Comparison of ENCODE assay signal across 24 cellular contexts in genomic region chr3:16589120-16589519, GRCh38. TPM values are rescaled to one million over a fixed set of nuclear protein-coding genes. Genes with fewer than 3 reads are reported as not detected.
A peak's percentile ranks its signal among the peaks of the same experiment; 100 is the strongest.
DNase-seq lines count a peak whose midpoint lies in the region; ATAC-seq, FAIRE-seq and TF ChIP-seq lines count a peak whose summit lies in the region.
"Had no signal": no experiment of that assay in that cellular context is flagged by ENCODE, and none has a peak within 500 bp of the region (broad histone marks: within the 10 kb centered on the region; RNA-seq: fewer than 3 reads in every experiment).

No MANE protein-coding gene starts in this region.

- in situ Hi-C loops in GM12878 (cut with MboI): no loop called here

- TF ChIP-seq POLR2A in GM12891 (IDR thresholded peaks at IDR 0.05; ENCODE audit: low read depth, low read length) (no peak), GM12878 (IDR thresholded peaks at IDR 0.05; ENCODE audit: low read depth, low read length) (no peak)

- H3K9ac ChIP-seq in OCI-LY3 (ENCODE audit: low read length) (peak overlapping the region; percentile 6; the same call in 1 of the 2 replicates), GM12878 (ENCODE audit: control insufficient read depth, insufficient read depth, low read length) (no peak overlapping the region)
- H3K9ac ChIP-seq: BLaER1 treated with 17β-estradiol and CSF1 and Interleukin-3, amounts not matched to agents 10 nM and 100 nM had no signal

- BruUV-seq in GM12878 (replicated peaks; lab: Mats Ljungman, UMichigan) (no TSS peak), Caco-2 (replicated peaks; lab: Mats Ljungman, UMichigan) (no TSS peak)

- WGBS in GM12878 (ENCODE audit: insufficient coverage, insufficient replicate concordance, low lambda C conversion rate, missing lambda C conversion rate): 35% methylated on average over 1 of the region's 1 CpG

- SMC1A ChIA-PET in GM12878 (lab: Charles Lee; ENCODE audit: uncharacterized antibody, unreplicated experiment): interaction anchor here (0.7 to 3.9 kb wide), 3 partner anchors 12 to 660 kb away, joined by 3 to 15 read pairs (median 4); no protein-coding TSS in a partner anchor

- H4K20me1 ChIP-seq in OCI-LY3 (ENCODE audit: insufficient read depth, low read length): no peaks in the 10 kb centered on the region
- no peaks in the 10 kb centered on the region for H4K20me1 ChIP-seq in GM12878 (ENCODE audit: control insufficient read depth, insufficient read depth)
- H4K20me1 ChIP-seq: BLaER1 treated with 17β-estradiol and CSF1 and Interleukin-3, amounts not matched to agents 10 nM and 100 nM had no signal

- H3K4me1 ChIP-seq in OCI-LY3 (ENCODE audit: low read length): peaks cover 40% of the 10 kb centered on the region
- H3K4me1 ChIP-seq in GM12878 (ENCODE audit: control insufficient read depth, insufficient read depth, low read length): peaks cover 11% of the 10 kb centered on the region
- H3K4me1 ChIP-seq in Caco-2: no peaks in the 10 kb centered on the region
- H3K4me1 ChIP-seq: A549; BE2C; BLaER1 treated with 17β-estradiol and CSF1 and Interleukin-3, amounts not matched to agents 10 nM and 100 nM had no signal

- DNase-seq in GM12891 (ENCODE audit: insufficient read length, low spot score) (no peak), GM12878 (ENCODE audit: low read depth, low spot score) (no peak), NCI-H1417 (lab: John Stamatoyannopoulos, UW) (no peak), Caco-2 (no peak), SHP77 treated with DMSO at 0.1 percent for 48 hours (lab: John Stamatoyannopoulos, UW) (no peak)
- no peak for DNase-seq in activated T-cell treated with anti-CD3 and anti-CD28 coated beads, Interleukin-2, amount 50 U/mL, for 48 hours
- DNase-seq: 8988T; ACHN; AML-193; BE2C; CD4-positive, alpha-beta T cell; CD8-positive, alpha-beta memory T cell; DMS153; DND-41; EL; GDM1; GOT3; HFFc6 had no signal

- RAD21 ChIA-PET in GM12878 (lab: Charles Lee; ENCODE audit: unreplicated experiment): no interaction called here

- no peaks in the 10 kb centered on the region for H3K79me2 ChIP-seq in OCI-LY3 (ENCODE audit: low read length)
- H3K79me2 ChIP-seq in GM12878 (ENCODE audit: control insufficient read depth, insufficient read depth, low read length): no peaks in the 10 kb centered on the region

- intact Hi-C loops in GM12878 (cut with micrococcal nuclease; ENCODE audit: unreplicated experiment): no loop called here
- intact Hi-C loops in Caco-2 (cut with micrococcal nuclease; ENCODE audit: unreplicated experiment): no loop called here

- CTCF ChIA-PET in GM12878 (lab: Yijun Ruan, JAX): interaction anchor here (2.8 kb wide), 1 partner anchor 12 kb away, joined by 14 read pairs; no protein-coding TSS in a partner anchor
- CTCF ChIA-PET in Caco-2 (lab: Charles Lee): no interaction called here

- peak; percentile 11; the same call in 1 of the 3 replicates for ATAC-seq in GM12878
- ATAC-seq: A549 had no signal

- H3K36me3 ChIP-seq in OCI-LY3 (replicated peaks; ENCODE audit: low read depth, low read length): no peaks in the 10 kb centered on the region
- no peaks in the 10 kb centered on the region for H3K36me3 ChIP-seq in GM12878 (ENCODE audit: control insufficient read depth in 2 of 2, insufficient read depth in 2 of 2, low read length in 1 of 2)
- H3K36me3 ChIP-seq in Caco-2 (ENCODE audit: control insufficient read depth, insufficient read depth, low read length): no peaks in the 10 kb centered on the region
- H3K36me3 ChIP-seq: BE2C; BLaER1 treated with 17β-estradiol and CSF1 and Interleukin-3, amounts not matched to agents 10 nM and 100 nM; HAP-1 had no signal

- FAIRE-seq in GM12891 (lab: Jason Lieb, UNC): no peak
- FAIRE-seq in GM12878 (lab: Jason Lieb, UNC): no peak
- FAIRE-seq: A549, H54 had no signal

- no peak for TF ChIP-seq RAD21 in GM12878 (IDR thresholded peaks at IDR 0.05; ENCODE audit: insufficient read depth, low read depth, low read length)

- TF ChIP-seq EP300 in GM12878 (IDR thresholded peaks at IDR 0.05; ENCODE audit: borderline replicate concordance in 1 of 2, control insufficient read depth in 1 of 2, low read depth in 2 of 2, low read length in 2 of 2): no peak

- H3K36me3 Mint-ChIP-seq in Caco-2 (ENCODE audit: insufficient read depth, unreplicated experiment): no peaks in the 10 kb centered on the region
- H3K36me3 Mint-ChIP-seq: CD14-positive monocyte; CD8-positive, alpha-beta memory T cell had no signal

- peak overlapping the region; percentile 67 for H3K4me2 ChIP-seq in OCI-LY3 (ENCODE audit: low read length)
- peak overlapping the region; percentile 43; the same call in 1 of the 2 replicates for H3K4me2 ChIP-seq in GM12878 (ENCODE audit: control insufficient read depth, insufficient read depth)
- H3K4me2 ChIP-seq: A549; BLaER1 treated with 17β-estradiol and CSF1 and Interleukin-3, amounts not matched to agents 10 nM and 100 nM had no signal

- no peak overlapping the region for H3K27ac Mint-ChIP-seq in Caco-2 (ENCODE audit: unreplicated experiment)
- H3K27ac Mint-ChIP-seq: CD14-positive monocyte; CD4-positive, alpha-beta T cell; CD8-positive, alpha-beta memory T cell; HFFc6 had no signal

- H3K27ac ChIP-seq in OCI-LY3 (ENCODE audit: low read length) (peak overlapping the region; percentile 22), GM12878 (ENCODE audit: control insufficient read depth, insufficient read depth) (no peak overlapping the region)
- H3K27ac ChIP-seq: A549; BLaER1 treated with 17β-estradiol and CSF1 and Interleukin-3, amounts not matched to agents 10 nM and 100 nM had no signal

- H3K9me3 Mint-ChIP-seq in Caco-2 (ENCODE audit: unreplicated experiment): no peaks in the 10 kb centered on the region
- H3K9me3 Mint-ChIP-seq: CD14-positive monocyte; CD4-positive, alpha-beta T cell; CD8-positive, alpha-beta memory T cell; HFFc6 had no signal

- H3K27me3 ChIP-seq in OCI-LY3 (ENCODE audit: low read depth, low read length) (peaks cover 19% of the 10 kb centered on the region), GM12878 (replicated peaks in 1 of 2; ENCODE audit: control insufficient read depth in 2 of 2, insufficient read depth in 2 of 2, low read length in 1 of 2) (no peaks in the 10 kb centered on the region), Caco-2 (replicated peaks; ENCODE audit: control insufficient read depth, insufficient read depth, low read length) (no peaks in the 10 kb centered on the region)
- H3K27me3 ChIP-seq: BE2C; BLaER1 treated with 17β-estradiol and CSF1 and Interleukin-3, amounts not matched to agents 10 nM and 100 nM had no signal

- POLR2A ChIA-PET in GM12878 (lab: Charles Lee) (no interaction called here), Caco-2 (lab: Charles Lee) (no interaction called here)

- no peaks in the 10 kb centered on the region for H3K4me1 Mint-ChIP-seq in Caco-2 (ENCODE audit: low read depth, unreplicated experiment)
- H3K4me1 Mint-ChIP-seq: CD8-positive, alpha-beta memory T cell had no signal

- no peak overlapping the region for H2AFZ ChIP-seq in OCI-LY3 (ENCODE audit: low read depth, low read length)
- H2AFZ ChIP-seq in GM12878 (ENCODE audit: control insufficient read depth, low read depth, low read length): no peak overlapping the region

- no peak for TF ChIP-seq CTCF in OCI-LY3 (IDR thresholded peaks at IDR 0.05; ENCODE audit: low read depth, low read length)
- no peak for TF ChIP-seq CTCF in GM12878 (IDR thresholded peaks at IDR 0.05 in 2 of 3, conservative IDR thresholded peaks at IDR 0.05 in 1 of 3; ENCODE audit: control insufficient read depth in 2 of 3, extremely low read depth in 1 of 3, insufficient read depth in 1 of 3, low read depth in 3 of 3, low read length in 3 of 3)
- TF ChIP-seq CTCF in Caco-2 (IDR thresholded peaks at IDR 0.05; ENCODE audit: insufficient read depth in 1 of 2, low read depth in 1 of 2, low read length in 1 of 2, severe bottlenecking in 1 of 2, unreplicated experiment in 1 of 2): no peak

- H3K27me3 Mint-ChIP-seq in Caco-2 (ENCODE audit: insufficient read depth, unreplicated experiment): peaks cover 3% of the 10 kb centered on the region
- H3K27me3 Mint-ChIP-seq: CD4-positive, alpha-beta T cell had no signal

- no peaks in the 10 kb centered on the region for H3K9me3 ChIP-seq in OCI-LY3 (ENCODE audit: insufficient read depth, low read length)
- no peaks in the 10 kb centered on the region for H3K9me3 ChIP-seq in GM12878 (replicated peaks; ENCODE audit: control insufficient read depth, insufficient read depth, low read length)
- H3K9me3 ChIP-seq in Caco-2: no peaks in the 10 kb centered on the region
- H3K9me3 ChIP-seq: A549; BE2C; BLaER1 treated with 17β-estradiol and CSF1 and Interleukin-3, amounts not matched to agents 10 nM and 100 nM; HAP-1 had no signal

- H3K4me3 ChIP-seq in OCI-LY3 (ENCODE audit: low read length): peak overlapping the region; percentile 61
- no peak overlapping the region for H3K4me3 ChIP-seq in GM12878
- no peak overlapping the region for H3K4me3 ChIP-seq in Caco-2 (ENCODE audit: low read depth, low read length)
- H3K4me3 ChIP-seq: A549; BLaER1 treated with 17β-estradiol and CSF1 and Interleukin-3, amounts not matched to agents 10 nM and 100 nM; HAP-1 had no signal

- H3K4me3 Mint-ChIP-seq in Caco-2 (ENCODE audit: unreplicated experiment): no peak overlapping the region
- H3K4me3 Mint-ChIP-seq: CD14-positive monocyte; CD4-positive, alpha-beta T cell; CD8-positive, alpha-beta memory T cell; HFFc6 had no signal

TF ChIP-seq in GM12891, 5 proteins besides CTCF, POLR2A, EP300 and RAD21:
- TF ChIP-seq POU2F2 (IDR thresholded peaks at IDR 0.05; ENCODE audit: low read depth, low read length): no peak
- TF ChIP-seq SPI1 (IDR thresholded peaks at IDR 0.05; ENCODE audit: low read depth, low read length): peak; percentile 57; the same call in 1 of the 2 replicates

TF ChIP-seq in GM12878, 131 proteins besides CTCF, POLR2A, EP300 and RAD21 (continues in another document):
- TF ChIP-seq NFYA (IDR thresholded peaks at IDR 0.05; ENCODE audit: borderline replicate concordance, low read depth, low read length): no peak
- TF ChIP-seq JUNB (IDR thresholded peaks at IDR 0.05): peak; percentile 30

RNA-seq across cellular contexts. Expression of gene DAZL, which starts 16.1 kb away (rescaled TPM):
- 0.28 TPM for polyA plus RNA-seq in GM12891 (2012; ENCODE audit: low read depth, missing spikeins)
- total RNA-seq in GM12878 (2013; cell fraction: nucleolus; rRNA removed): not detected in 2 replicates
- total RNA-seq in GM12878 (2014; rRNA removed) (0.11 TPM in 2 replicates), GM12878 (2014; rRNA removed; fragmentation: Illumina TruSeq; extraction: Trizol) (0.13 and 0.14 TPM in 2 replicates), GM12878 (2021) (0.05 TPM in 1 of 2 replicates, not detected in the other), Caco-2 (2022) (not detected in 2 replicates)
- not detected for polyA plus RNA-seq in GM12878 (2011; ENCODE audit: low read depth)
- polyA plus RNA-seq in GM12878 (2011; rRNA removed) (0.04 and 0.07 TPM in 2 replicates), GM12878 (2014; fragmentation: Illumina TruSeq; extraction: Trizol) (0.11 and 0.12 TPM in 2 replicates), GM12878 (2014; fragmentation: Nextera tagmentation; extraction: Ambion mirVana) (under 1 TPM; 0.20 to 0.23 TPM), GM12878 (2014; rRNA removed) (0.09 and 0.15 TPM in 2 replicates), GM12878 (2016; fragmentation: Nextera tagmentation; extraction: Ambion mirVana) (under 1 TPM; 0.10 to 0.48 TPM)
- polyA plus RNA-seq in GM12878 (2011; cell fraction: cytosol; rRNA removed): 0.01 TPM in 1 of 2 replicates, not detected in the other
- not detected in 2 replicates for polyA plus RNA-seq in GM12878 (2011; cell fraction: nucleus; rRNA removed)
- polyA plus RNA-seq in GM12878 (2012): 0.03 and 0.04 TPM in 2 replicates
- polyA minus RNA-seq in GM12878 (2011; rRNA and poly(A)+ RNA removed): not detected in 2 replicates
- not detected in 2 replicates for polyA minus RNA-seq in GM12878 (2011; cell fraction: cytosol; rRNA and poly(A)+ RNA removed)
- polyA minus RNA-seq in GM12878 (2011; cell fraction: nucleus; rRNA and poly(A)+ RNA removed): not detected in 2 replicates
- total RNA-seq: CD4-positive, alpha-beta T cell; HFFc6 had no signal
- polyA plus RNA-seq: A549; CD14-positive monocyte; CD8-positive, alpha-beta memory T cell had no signal
